28 cellular contexts compared by ENCODE assay signal in the genomic region with DNA sequence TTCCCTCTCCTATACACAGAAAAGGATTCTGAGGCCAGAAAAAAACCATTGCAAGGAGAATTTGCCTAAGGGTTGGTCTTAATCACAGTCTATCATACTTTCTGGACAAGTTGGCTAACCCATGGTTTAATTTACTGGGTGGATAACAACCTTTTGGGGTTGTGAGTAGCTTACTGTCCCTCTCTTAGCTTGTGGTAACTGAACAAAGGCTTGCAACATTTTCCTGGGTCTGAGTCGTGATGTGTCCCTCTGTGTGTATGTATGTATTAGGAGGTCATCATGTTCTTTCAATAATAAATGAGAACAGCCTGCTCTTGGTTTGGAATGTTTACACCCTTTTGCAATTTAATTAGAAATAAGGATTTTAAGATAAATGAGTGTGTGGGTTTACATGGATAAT. TPM values are rescaled to one million over a fixed set of nuclear protein-coding genes. Genes with fewer than 3 reads are reported as not detected.
"Had no signal": no experiment of that assay in that cellular context is flagged by ENCODE, and none has a peak within 500 bp of the region (broad histone marks: within the 10 kb centered on the region; RNA-seq: fewer than 3 reads in every experiment).

No MANE protein-coding gene starts in this region.

- H3K9me3 Mint-ChIP-seq: activated CD4-positive, alpha-beta T cell treated with anti-CD3 and anti-CD28 coated beads, Interleukin-2, amount 10 ng/mL, durations not matched to agents 24 days and 14 days; activated CD8-positive, alpha-beta T cell treated with anti-CD3 and anti-CD28 coated beads for 36 hours; activated naive CD8-positive, alpha-beta T cell treated with anti-CD3 and anti-CD28 coated beads for 36 hours; activated T-cell treated with anti-CD3 and anti-CD28 coated beads, Interleukin-2, amount 50 U/mL, for 72 hours; activated T-helper 17 cell treated with anti-CD3 and anti-CD28 coated beads, Interleukin-2, amount 50 U/mL, for 72 hours; central memory CD8-positive, alpha-beta T cell had no signal

- H3K4me3 ChIP-seq: cardiac muscle cell, SJCRH30, SK-N-MC had no signal

- DNase-seq: activated CD4-positive, alpha-beta T cell treated with anti-CD3 and anti-CD28 coated beads, Interleukin-2, amount 10 ng/mL, durations not matched to agents 24 days and 14 days; activated CD4-positive, alpha-beta T cell treated with anti-CD3 and anti-CD28 coated beads, Interleukin-2, amount 50 U/mL, for 4 hours; activated CD8-positive, alpha-beta T cell treated with anti-CD3 and anti-CD28 coated beads for 36 hours; activated effector memory CD4-positive, alpha-beta T cell treated with anti-CD3 and anti-CD28 coated beads, Interleukin-2, amount 50 U/mL, for 16 hours; activated naive CD4-positive, alpha-beta T cell; activated naive CD4-positive, alpha-beta T cell treated with anti-CD3 and anti-CD28 coated beads, Interleukin-2, amount 50 U/mL, for 16 hours; activated naive CD8-positive, alpha-beta T cell treated with anti-CD3 and anti-CD28 coated beads for 36 hours; activated T-cell treated with anti-CD3 and anti-CD28 coated beads, Interleukin-2, amount 50 U/mL, for 1 hour; activated T-cell treated with anti-CD3 and anti-CD28 coated beads, Interleukin-2, amount 50 U/mL, for 72 hours; amniotic stem cell; aorta; brain microvascular endothelial cell; MM.1S; MV-4-11; NCI-H1092; NCI-H1436 treated with DMSO at 0.1 percent for 48 hours; NCI-H1694 treated with DMSO at 0.1 percent for 48 hours; NCI-H2029; NCI-H345; NCI-H524 treated with DMSO at 0.1 percent for 48 hours; SHP77; SJCRH30; T1000 had no signal

- H3K36me3 Mint-ChIP-seq: activated naive CD8-positive, alpha-beta T cell treated with anti-CD3 and anti-CD28 coated beads for 36 hours had no signal

- ATAC-seq: activated CD8-positive, alpha-beta T cell treated with anti-CD3 and anti-CD28 coated beads for 36 hours; activated T-cell treated with anti-CD3 and anti-CD28 coated beads, Interleukin-2, amount 50 U/mL, for 72 hours; activated T-helper 17 cell treated with anti-CD3 and anti-CD28 coated beads, Interleukin-2, amount 50 U/mL, for 72 hours; Panc1 had no signal

- H3K4me1 ChIP-seq: SJCRH30 had no signal

- H3K4me1 Mint-ChIP-seq: activated CD4-positive, alpha-beta T cell treated with anti-CD3 and anti-CD28 coated beads, Interleukin-2, amount 10 ng/mL, durations not matched to agents 24 days and 14 days; activated naive CD8-positive, alpha-beta T cell treated with anti-CD3 and anti-CD28 coated beads for 36 hours; activated T-helper 17 cell treated with anti-CD3 and anti-CD28 coated beads, Interleukin-2, amount 50 U/mL, for 72 hours; central memory CD8-positive, alpha-beta T cell had no signal

- H3K36me3 ChIP-seq: brain microvascular endothelial cell, cardiac muscle cell, SJCRH30 had no signal

- H3K27ac ChIP-seq: brain microvascular endothelial cell, cardiac muscle cell, SJCRH30, SK-N-MC had no signal

- H3K27ac Mint-ChIP-seq: activated CD4-positive, alpha-beta T cell treated with anti-CD3 and anti-CD28 coated beads, Interleukin-2, amount 10 ng/mL, durations not matched to agents 24 days and 14 days; activated CD8-positive, alpha-beta T cell treated with anti-CD3 and anti-CD28 coated beads for 36 hours; activated naive CD8-positive, alpha-beta T cell treated with anti-CD3 and anti-CD28 coated beads for 36 hours; activated T-cell treated with anti-CD3 and anti-CD28 coated beads, Interleukin-2, amount 50 U/mL, for 72 hours; activated T-helper 17 cell treated with anti-CD3 and anti-CD28 coated beads, Interleukin-2, amount 50 U/mL, for 72 hours had no signal

- H3K4me3 Mint-ChIP-seq: activated CD4-positive, alpha-beta T cell treated with anti-CD3 and anti-CD28 coated beads, Interleukin-2, amount 10 ng/mL, durations not matched to agents 24 days and 14 days; activated CD8-positive, alpha-beta T cell treated with anti-CD3 and anti-CD28 coated beads for 36 hours; activated naive CD8-positive, alpha-beta T cell treated with anti-CD3 and anti-CD28 coated beads for 36 hours; activated T-cell treated with anti-CD3 and anti-CD28 coated beads, Interleukin-2, amount 50 U/mL, for 72 hours; activated T-helper 17 cell treated with anti-CD3 and anti-CD28 coated beads, Interleukin-2, amount 50 U/mL, for 72 hours; central memory CD8-positive, alpha-beta T cell had no signal

- H3K9me3 ChIP-seq: SJCRH30 had no signal

- H3K27me3 Mint-ChIP-seq: activated CD4-positive, alpha-beta T cell treated with anti-CD3 and anti-CD28 coated beads, Interleukin-2, amount 10 ng/mL, durations not matched to agents 24 days and 14 days; activated CD8-positive, alpha-beta T cell treated with anti-CD3 and anti-CD28 coated beads for 36 hours; activated naive CD8-positive, alpha-beta T cell treated with anti-CD3 and anti-CD28 coated beads for 36 hours; central memory CD8-positive, alpha-beta T cell had no signal

- H3K27me3 ChIP-seq: brain microvascular endothelial cell, SJCRH30 had no signal

RNA-seq across cellular contexts. Expression of gene PAPPA2, which starts 36.7 kb away (rescaled TPM):
- total RNA-seq: activated CD4-positive, alpha-beta T cell treated with anti-CD3 and anti-CD28 coated beads, Interleukin-2, amount 10 ng/mL, durations not matched to agents 24 days and 14 days had no signal
- polyA plus RNA-seq: aorta had no signal
